ENCODE assay signal across 1 cellular context in genomic region chr20:407953-408842, GRCh38.
A peak's percentile ranks its signal among the peaks of the same experiment; 100 is the strongest.
TF ChIP-seq lines count a peak whose summit lies in the region.

Gene RBCK1 (plus strand): TSS chr20:408299. CDS start chr20:408758, 459 bp downstream.

TF ChIP-seq in HEK293, 187 proteins besides CTCF, POLR2A, EP300 and RAD21 (continued from another document):
- TF ChIP-seq ZNF692 (tag by site-specific recombination; IDR thresholded peaks at IDR 0.05) (peak; percentile 70), ZNF266 (tag by site-specific recombination; IDR thresholded peaks at IDR 0.05; ENCODE audit: low read depth) (no peak), ZBTB26 (tag by site-specific recombination; optimal IDR thresholded peaks at IDR 0.05) (peak; percentile 43), KLF9 (tag by site-specific recombination; IDR thresholded peaks at IDR 0.05; ENCODE audit: low read depth) (peak; percentile 74), KLF10 (tag by site-specific recombination; IDR thresholded peaks at IDR 0.05) (peak; percentile 99), KLF1 (tag by site-specific recombination; IDR thresholded peaks at IDR 0.05) (peak; percentile 51), ZNF610 (tag by site-specific recombination; IDR thresholded peaks at IDR 0.05; ENCODE audit: borderline replicate concordance) (peak; percentile 76), KLF8 (tag by site-specific recombination; IDR thresholded peaks at IDR 0.05) (peak; percentile 87), ZNF398 (tag by site-specific recombination; IDR thresholded peaks at IDR 0.05) (peak; percentile 54), ZEB2 (tag by site-specific recombination; IDR thresholded peaks at IDR 0.05) (no peak), ZBTB20 (tag by site-specific recombination; IDR thresholded peaks at IDR 0.05) (peak; percentile 91), ZNF2 (tag by site-specific recombination; IDR thresholded peaks at IDR 0.05) (0 out of 2 replicates have a peak, but pooled peaks have one; percentile 32), ZFHX2 (tag by site-specific recombination; conservative IDR thresholded peaks at IDR 0.05) (0 out of 2 replicates have a peak, but pooled peaks have one; percentile 5), PRDM10 (tag by site-specific recombination; IDR thresholded peaks at IDR 0.05) (peak; percentile 98), ZNF518A (tag by site-specific recombination; conservative IDR thresholded peaks at IDR 0.05; ENCODE audit: low read depth) (no peak), ZSCAN5A (tag by site-specific recombination; IDR thresholded peaks at IDR 0.05) (0 out of 2 replicates have a peak, but pooled peaks have one; percentile 21), ZNF600 (tag by site-specific recombination; IDR thresholded peaks at IDR 0.05) (peak; percentile 62; the same call in 1 of the 2 replicates), PATZ1 (tag by site-specific recombination; IDR thresholded peaks at IDR 0.05) (peak; percentile 85), MEIS1 (CRISPR knock-in tag; IDR thresholded peaks at IDR 0.05; ENCODE audit: borderline replicate concordance) (no peak), SP2 (tag by site-specific recombination; IDR thresholded peaks at IDR 0.05) (peak; percentile 56), ZBTB6 (tag by site-specific recombination; IDR thresholded peaks at IDR 0.05) (0 out of 2 replicates have a peak, but pooled peaks have one; percentile 38), ZNF548 (tag by site-specific recombination; IDR thresholded peaks at IDR 0.05) (no peak), ZNF510 (tag by site-specific recombination; IDR thresholded peaks at IDR 0.05; ENCODE audit: insufficient replicate concordance) (no peak), ZNF114 (tag by site-specific recombination; IDR thresholded peaks at IDR 0.05) (no peak), ZNF341 (tag by site-specific recombination; IDR thresholded peaks at IDR 0.05; ENCODE audit: low read depth) (0 out of 2 replicates have a peak, but pooled peaks have one; percentile 32), GLIS1 (tag by site-specific recombination; IDR thresholded peaks at IDR 0.05) (peak; percentile 36; the same call in 1 of the 2 replicates), ZBTB11 (tag by site-specific recombination; conservative IDR thresholded peaks at IDR 0.05; ENCODE audit: low read depth) (peak; percentile 88), SP7 (tag by site-specific recombination; IDR thresholded peaks at IDR 0.05) (peak; percentile 31), ZNF76 (tag by site-specific recombination; IDR thresholded peaks at IDR 0.05; ENCODE audit: borderline replicate concordance, low read depth) (peak; percentile 80; the same call in 1 of the 2 replicates)
